ENCODE assay signal across 10 cellular contexts in the genomic region with DNA sequence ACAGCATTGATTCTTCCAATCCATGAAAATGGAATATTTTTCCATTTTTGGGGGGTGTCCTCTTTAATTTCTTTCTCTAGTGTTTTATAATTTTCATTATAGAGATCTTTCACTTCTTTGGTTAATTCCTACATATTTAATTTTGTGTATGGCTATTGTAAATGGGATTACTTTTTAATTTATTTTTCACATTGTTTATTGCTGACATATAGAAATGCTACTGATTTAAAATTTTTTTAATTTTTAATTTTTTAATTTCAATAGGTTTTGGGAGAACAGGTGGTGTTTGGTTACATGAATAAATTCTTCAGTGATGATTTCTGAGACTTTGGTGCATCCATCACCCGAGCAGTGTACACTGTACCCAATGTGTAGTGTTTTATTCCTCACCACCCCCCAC. TPM values are rescaled to one million over a fixed set of nuclear protein-coding genes. Genes with fewer than 3 reads are reported as not detected.
"Had no signal": no experiment of that assay in that cellular context is flagged by ENCODE, and none has a peak within 500 bp of the region (broad histone marks: within the 10 kb centered on the region; RNA-seq: fewer than 3 reads in every experiment).

No MANE protein-coding gene starts in this region.

- FAIRE-seq: HepG2, HTR-8/SVneo had no signal

- H3K4me1 Mint-ChIP-seq: IgD-negative memory B cell had no signal

- H3K9ac ChIP-seq: KMS-11 had no signal

- H3K4me2 ChIP-seq: KMS-11 had no signal

- H3K36me3 Mint-ChIP-seq: IgD-negative memory B cell had no signal

- H3K27ac Mint-ChIP-seq: IgD-negative memory B cell had no signal

- H3K27ac ChIP-seq: HL-60, KMS-11 had no signal

- DNase-seq: IMR-90, KBM-7, KG1 had no signal

- ATAC-seq: HepG2 had no signal

RNA-seq across cellular contexts. Expression of gene OOSP4B, which starts 26.6 kb away (rescaled TPM):
- total RNA-seq: HepG2, HT-29, HT1080, IMR-90 had no signal
- polyA plus RNA-seq: HepG2, IgD-negative memory B cell, IMR-90 had no signal

RNA-seq across cellular contexts. Expression of gene OOSP4A, which starts 26.6 kb away (rescaled TPM):
- total RNA-seq: HepG2, HT-29, HT1080, IMR-90 had no signal
- polyA plus RNA-seq: HepG2, IgD-negative memory B cell, IMR-90 had no signal

RNA-seq across cellular contexts. Expression of gene OOSP2, which starts 49.8 kb away (rescaled TPM):
- total RNA-seq: HepG2, HT-29, HT1080, IMR-90 had no signal
- polyA plus RNA-seq: HepG2, IgD-negative memory B cell, IMR-90 had no signal

RNA-seq across cellular contexts. Expression of gene OOSP1, which starts 52.2 kb away (rescaled TPM):
- total RNA-seq: HepG2, HT-29, HT1080, IMR-90 had no signal
- polyA plus RNA-seq: HepG2, IgD-negative memory B cell, IMR-90 had no signal
